In genomic region chr9:6183227-6183551, GRCh38 we compare ENCODE assay signal across 1 cellular context.
TF ChIP-seq lines count a peak whose summit lies in the region.

No MANE protein-coding gene starts in this region.

TF ChIP-seq in K562, 482 proteins besides CTCF, POLR2A, EP300 and RAD21:
- TF ChIP-seq C11orf30 (IDR thresholded peaks at IDR 0.05; ENCODE audit: low read depth): peak; percentile 54; the same call in 1 of the 2 replicates
- TF ChIP-seq TCF15 (CRISPR knock-in tag; IDR thresholded peaks at IDR 0.05): no peak
- TF ChIP-seq TAF1 (IDR thresholded peaks at IDR 0.05; ENCODE audit: control insufficient read depth, extremely low read depth, insufficient read depth, low read length, severe bottlenecking): no peak
- no peak for TF ChIP-seq ASH1L (IDR thresholded peaks at IDR 0.05; ENCODE audit: borderline replicate concordance, low read depth, partially characterized antibody)
- TF ChIP-seq SETDB1 (IDR thresholded peaks at IDR 0.05; ENCODE audit: low read length): no peak
- TF ChIP-seq BHLHE40 (IDR thresholded peaks at IDR 0.05; ENCODE audit: low read length): no peak
- no peak for TF ChIP-seq HIVEP1 (CRISPR knock-in tag; IDR thresholded peaks at IDR 0.05)
- no peak for TF ChIP-seq ZNF282 (CRISPR knock-in tag; IDR thresholded peaks at IDR 0.05)
- no peak for TF ChIP-seq ZNF23 (CRISPR knock-in tag; IDR thresholded peaks at IDR 0.05)
- 0 out of 2 replicates have a peak, but pooled peaks have one; percentile 35 for TF ChIP-seq GABPA (tag; conservative IDR thresholded peaks at IDR 0.05; ENCODE audit: low read depth)
- no peak for TF ChIP-seq NFYB (IDR thresholded peaks at IDR 0.05; ENCODE audit: extremely low read depth, insufficient read length)
- TF ChIP-seq CREB5 (CRISPR knock-in tag; IDR thresholded peaks at IDR 0.05): no peak
- TF ChIP-seq ZNF316 (IDR thresholded peaks at IDR 0.05): peak; percentile 75
- TF ChIP-seq TEAD2 (tag; IDR thresholded peaks at IDR 0.05): no peak
- TF ChIP-seq SMAD4 (CRISPR knock-in tag; conservative IDR thresholded peaks at IDR 0.05): no peak
- no peak for TF ChIP-seq ZNF75A (CRISPR knock-in tag; IDR thresholded peaks at IDR 0.05)
- TF ChIP-seq FOXA1 (IDR thresholded peaks at IDR 0.05; ENCODE audit: borderline replicate concordance): no peak
- no peak for TF ChIP-seq CHD2 (IDR thresholded peaks at IDR 0.05; ENCODE audit: low read depth, low read length)
- no peak for TF ChIP-seq ZNF408 (CRISPR knock-in tag; IDR thresholded peaks at IDR 0.05; ENCODE audit: low read depth)
- TF ChIP-seq JUN (IDR thresholded peaks at IDR 0.05; ENCODE audit: borderline replicate concordance, low read depth, low read length): no peak
- TF ChIP-seq JUN (CRISPR knock-in tag; IDR thresholded peaks at IDR 0.05; ENCODE audit: borderline replicate concordance): no peak
